ENCODE assay signal across 1 cellular context in the genomic region with DNA sequence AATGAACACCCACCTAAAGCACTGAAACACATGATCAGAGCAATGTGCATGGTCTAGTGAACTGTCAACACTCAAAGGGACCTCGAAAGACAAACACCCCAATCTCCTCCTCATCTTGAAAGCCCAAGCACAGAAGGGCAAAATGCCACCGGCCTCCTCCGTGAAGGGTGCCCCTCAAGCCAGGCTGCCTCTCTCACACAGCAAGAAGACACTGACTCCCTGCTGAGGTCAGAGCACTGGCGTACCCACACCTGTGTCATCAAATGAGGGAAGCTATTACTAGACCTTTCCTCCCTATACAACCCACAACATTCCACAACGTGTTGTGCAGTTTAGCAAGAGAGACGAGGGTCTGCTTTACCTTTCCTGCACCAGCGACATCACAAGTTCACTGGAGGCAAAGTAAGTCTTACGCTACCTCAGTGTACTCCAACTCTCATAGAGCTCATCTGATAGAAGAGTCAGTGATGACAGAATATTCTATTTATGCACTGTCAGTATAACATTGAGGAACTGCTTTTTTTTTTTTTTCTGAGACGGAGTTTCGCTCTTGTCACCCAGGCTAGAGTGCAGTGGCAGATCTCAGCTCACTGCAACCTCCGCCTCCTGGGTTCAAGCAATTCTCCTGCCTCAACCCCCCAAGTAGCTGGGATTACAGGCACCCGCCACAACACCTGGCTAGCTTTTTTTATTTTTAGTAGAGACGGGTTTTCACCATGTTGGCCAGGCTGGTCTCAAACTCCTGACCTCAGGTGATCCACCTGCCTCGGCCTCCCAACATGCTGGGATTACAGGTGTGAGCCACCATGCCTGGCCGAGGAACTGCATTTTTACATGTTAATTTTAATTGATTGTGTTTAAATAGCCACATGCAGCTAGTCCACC.
TF ChIP-seq lines count a peak whose summit lies in the region.

No MANE protein-coding gene starts in this region.

TF ChIP-seq in K562, 482 proteins besides CTCF, POLR2A, EP300 and RAD21:
- TF ChIP-seq ZNF224 (CRISPR knock-in tag; IDR thresholded peaks at IDR 0.05) (no peak), ZNF316 (IDR thresholded peaks at IDR 0.05) (peak; percentile 27; the same call in 1 of the 2 replicates)
- TF ChIP-seq, protein P1, sequence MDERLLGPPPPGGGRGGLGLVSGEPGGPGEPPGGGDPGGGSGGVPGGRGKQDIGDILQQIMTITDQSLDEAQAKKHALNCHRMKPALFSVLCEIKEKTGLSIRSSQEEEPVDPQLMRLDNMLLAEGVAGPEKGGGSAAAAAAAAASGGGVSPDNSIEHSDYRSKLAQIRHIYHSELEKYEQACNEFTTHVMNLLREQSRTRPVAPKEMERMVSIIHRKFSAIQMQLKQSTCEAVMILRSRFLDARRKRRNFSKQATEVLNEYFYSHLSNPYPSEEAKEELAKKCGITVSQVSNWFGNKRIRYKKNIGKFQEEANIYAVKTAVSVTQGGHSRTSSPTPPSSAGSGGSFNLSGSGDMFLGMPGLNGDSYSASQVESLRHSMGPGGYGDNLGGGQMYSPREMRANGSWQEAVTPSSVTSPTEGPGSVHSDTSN (CRISPR knock-in tag; IDR thresholded peaks at IDR 0.05; ENCODE audit: low read depth), result no peak
- TF ChIP-seq, protein P1 (tag; conservative IDR thresholded peaks at IDR 0.05; ENCODE audit: low read depth), result peak; percentile 40; the same call in 1 of the 2 replicates
TF ChIP-seq in K562: peak in this region for 2.
